ENCODE assay signal across 16 cellular contexts in genomic region chr2:17911491-17912260, GRCh38. TPM values are rescaled to one million over a fixed set of nuclear protein-coding genes. Genes with fewer than 3 reads are reported as not detected.
DNase-seq lines count a peak whose midpoint lies in the region; ATAC-seq and TF ChIP-seq lines count a peak whose summit lies in the region.
"Had no signal": no experiment of that assay in that cellular context is flagged by ENCODE, and none has a peak within 500 bp of the region (broad histone marks: within the 10 kb centered on the region; RNA-seq: fewer than 3 reads in every experiment).

No MANE protein-coding gene starts in this region.

- H2BK20ac ChIP-seq in IMR-90 (ENCODE audit: low read depth, low read length): no peak overlapping the region

- H3K36me3 ChIP-seq in BLaER1 treated with 17β-estradiol and CSF1 and Interleukin-3, amounts not matched to agents 10 nM and 100 nM: no peaks in the 10 kb centered on the region
- H3K36me3 ChIP-seq in IMR-90 (ENCODE audit: control insufficient read depth, insufficient read depth, low read length): no peaks in the 10 kb centered on the region
- H3K36me3 ChIP-seq in testis (ENCODE audit: low read depth, missing control alignments): no peaks in the 10 kb centered on the region
- H3K36me3 ChIP-seq: neutrophil, suprapubic skin had no signal

- H3K4me1 ChIP-seq in BLaER1 treated with 17β-estradiol and CSF1 and Interleukin-3, amounts not matched to agents 10 nM and 100 nM: peaks cover 16 to 62% (median 60%) of the 10 kb centered on the region in 10 experiments
- H3K4me1 ChIP-seq in IMR-90 (ENCODE audit: control insufficient read depth, insufficient read depth, low read length) (no peaks in the 10 kb centered on the region), testis (peaks cover 20% of the 10 kb centered on the region)
- H3K4me1 ChIP-seq: A549 had no signal

- H2AK5ac ChIP-seq in IMR-90 (ENCODE audit: low read depth, low read length): no peak overlapping the region

- no peaks in the 10 kb centered on the region; a peak in 1 of 4 replicates for H3K79me1 ChIP-seq in IMR-90 (ENCODE audit: low read depth in 1 of 2, low read length in 2 of 2)

- WGBS in IMR-90 (ENCODE audit: extremely low coverage in 2 of 2, insufficient read length in 1 of 2), 2 experiments: no CpG with 5 or more reads among the region's 5 CpGs
- WGBS in testis, 2 donors: 50 to 53% methylated on average over 5 of the region's 5 CpGs

- H2BK15ac ChIP-seq in IMR-90 (ENCODE audit: low read depth, low read length): no peak overlapping the region

- POLR2A ChIA-PET in IMR-90 (lab: Charles Lee; ENCODE audit: unreplicated experiment): no interaction called here

- H2AFZ ChIP-seq in IMR-90 (replicated peaks; ENCODE audit: low read length, poor library complexity): no peak overlapping the region

- H2BK5ac ChIP-seq in IMR-90 (ENCODE audit: low read depth, low read length, poor library complexity, severe bottlenecking): no peak overlapping the region

- H3K56ac ChIP-seq in IMR-90 (ENCODE audit: extremely low read depth, insufficient read depth, low read length): no peak overlapping the region

- DNase-seq in IMR-90 (no peak), testis (no peak), 8988T (no peak)
- no peak for DNase-seq in activated CD4-positive, alpha-beta T cell treated with anti-CD3 and anti-CD28 coated beads, Interleukin-2, amount 50 U/mL, for 1 hour
- DNase-seq: activated naive CD4-positive, alpha-beta T cell; body of pancreas; mammary epithelial cell; NCI-H1092 had no signal

- H3K18ac ChIP-seq in IMR-90 (ENCODE audit: low read depth, low read length): no peak overlapping the region

- peak overlapping the region; percentile 68 to 90 (median 78); a peak in 21 of 22 replicates for H3K4me2 ChIP-seq in BLaER1 treated with 17β-estradiol and CSF1 and Interleukin-3, amounts not matched to agents 10 nM and 100 nM
- no peak overlapping the region for H3K4me2 ChIP-seq in IMR-90 (ENCODE audit: low read depth, low read length)
- H3K4me2 ChIP-seq: A549 had no signal

- no peak for TF ChIP-seq CTCF in IMR-90 (conservative IDR thresholded peaks at IDR 0.05; ENCODE audit: low read depth, low read length)
- no peak for TF ChIP-seq CTCF in testis (IDR thresholded peaks at IDR 0.05)

- H3K9me3 ChIP-seq in BLaER1 treated with 17β-estradiol and CSF1 and Interleukin-3, amounts not matched to agents 10 nM and 100 nM (replicated peaks in 1 of 11): peaks cover 0 to 26% (median 12%) of the 10 kb centered on the region in 11 experiments; a peak in 10 of 22 replicates
- H3K9me3 ChIP-seq in IMR-90 (ENCODE audit: control insufficient read depth, insufficient read depth, low read length): no peaks in the 10 kb centered on the region
- H3K9me3 ChIP-seq in testis: no peaks in the 10 kb centered on the region
- H3K9me3 ChIP-seq: A549, body of pancreas, neutrophil, suprapubic skin had no signal

- H3K4me3 ChIP-seq in BLaER1 treated with 17β-estradiol and CSF1 and Interleukin-3, amounts not matched to agents 10 nM and 100 nM: peak overlapping the region in 2 of 10 experiments; percentile 10 to 35; a peak in 3 of 20 replicates
- H3K4me3 ChIP-seq in IMR-90 (ENCODE audit: insufficient read depth, low read depth, low read length) (no peak overlapping the region), testis (no peak overlapping the region)
- H3K4me3 ChIP-seq: A549, body of pancreas, suprapubic skin had no signal

- H4K8ac ChIP-seq in IMR-90 (ENCODE audit: low read depth in 2 of 2, low read length in 2 of 2): no peak overlapping the region

- H4K91ac ChIP-seq in IMR-90 (ENCODE audit: insufficient read depth, low read depth, low read length): no peak overlapping the region

- H4K5ac ChIP-seq in IMR-90 (ENCODE audit: low read depth, low read length): no peak overlapping the region

- CTCF ChIA-PET in IMR-90 (lab: Yijun Ruan, JAX): interaction anchor here (1.2 kb wide), 1 partner anchor 206 kb away, joined by 3 read pairs; no protein-coding TSS in a partner anchor

- in situ Hi-C loops in IMR-90 (cut with MboI; ENCODE audit: low sequenced_read_pairs): no loop called here

- H3K23ac ChIP-seq in IMR-90 (ENCODE audit: low read depth, low read length): no peak overlapping the region

- dilution Hi-C loops in IMR-90 (cut with HindIII; ENCODE audit: low sequenced_read_pairs, unreplicated experiment): no loop called here

- intact Hi-C loops in IMR-90 (cut with micrococcal nuclease) (no loop called here), testis (cut with DNase I; ENCODE audit: low total_unique reads) (no loop called here)

- no peaks in the 10 kb centered on the region for H3K27me3 ChIP-seq in BLaER1 treated with 17β-estradiol and CSF1 and Interleukin-3, amounts not matched to agents 10 nM and 100 nM
- H3K27me3 ChIP-seq in IMR-90 (ENCODE audit: control insufficient read depth, insufficient read depth, low read length) (no peaks in the 10 kb centered on the region; the same call in 1 of the 2 replicates), testis (no peaks in the 10 kb centered on the region)
- H3K27me3 ChIP-seq: body of pancreas, neutrophil, suprapubic skin had no signal

- no peak overlapping the region for H2AK9ac ChIP-seq in IMR-90 (replicated peaks; ENCODE audit: low read depth, low read length, poor library complexity)

- ATAC-seq in GM19463 (IDR thresholded peaks at IDR 0.05; ENCODE audit: unreplicated experiment) (peak; percentile 21), HG02973 (IDR thresholded peaks at IDR 0.05; ENCODE audit: unreplicated experiment) (peak; percentile 10), IMR-90 (ENCODE audit: low read depth) (no peak), GM21786 (IDR thresholded peaks at IDR 0.05; ENCODE audit: unreplicated experiment) (no peak)
- ATAC-seq: A549, body of pancreas had no signal

- peak overlapping the region in 6 of 11 experiments; percentile 9 to 70 (median 53); a peak in 10 of 22 replicates for H3K27ac ChIP-seq in BLaER1 treated with 17β-estradiol and CSF1 and Interleukin-3, amounts not matched to agents 10 nM and 100 nM
- H3K27ac ChIP-seq in IMR-90 (ENCODE audit: insufficient read depth, low read length): no peak overlapping the region
- H3K27ac ChIP-seq in testis: no peak overlapping the region
- H3K27ac ChIP-seq: A549, body of pancreas, neutrophil, suprapubic skin had no signal

- no peak for TF ChIP-seq RAD21 in IMR-90 (IDR thresholded peaks at IDR 0.05; ENCODE audit: low read length)

- no peaks in the 10 kb centered on the region for H3K9me1 ChIP-seq in IMR-90 (ENCODE audit: insufficient read depth, low read length)

- no peak overlapping the region for H3K4ac ChIP-seq in IMR-90 (ENCODE audit: low read depth, low read length)

- TF ChIP-seq POLR2A in IMR-90 (IDR thresholded peaks at IDR 0.05; ENCODE audit: low read depth, low read length): no peak
- no peak for TF ChIP-seq POLR2A in testis (IDR thresholded peaks at IDR 0.05)

- peaks cover 0 to 6% (median 0%) of the 10 kb centered on the region in 11 experiments; a peak in 1 of 22 replicates for H4K20me1 ChIP-seq in BLaER1 treated with 17β-estradiol and CSF1 and Interleukin-3, amounts not matched to agents 10 nM and 100 nM
- H4K20me1 ChIP-seq in IMR-90 (ENCODE audit: insufficient read depth, low read length): no peaks in the 10 kb centered on the region

- H3K14ac ChIP-seq in IMR-90 (replicated peaks; ENCODE audit: low read depth, low read length): no peak overlapping the region

- no TSS peak for BruUV-seq in IMR-90 (replicated peaks; lab: Mats Ljungman, UMichigan)

- peak overlapping the region in 5 of 11 experiments; percentile 12 to 63 (median 58); a peak in 5 of 22 replicates for H3K9ac ChIP-seq in BLaER1 treated with 17β-estradiol and CSF1 and Interleukin-3, amounts not matched to agents 10 nM and 100 nM
- no peak overlapping the region for H3K9ac ChIP-seq in IMR-90 (ENCODE audit: low read depth, low read length)

- no peak overlapping the region for H2BK120ac ChIP-seq in IMR-90 (ENCODE audit: low read depth, low read length)

TF ChIP-seq in IMR-90, 13 proteins besides CTCF, POLR2A, EP300 and RAD21:
- no peak for TF ChIP-seq MAZ (IDR thresholded peaks at IDR 0.05; ENCODE audit: borderline replicate concordance, low read depth, low read length)
- peak; percentile 54; the same call in 1 of the 2 replicates for TF ChIP-seq CEBPB (IDR thresholded peaks at IDR 0.05; ENCODE audit: low read depth, low read length)

RNA-seq across cellular contexts. Expression of gene KCNS3, which starts 33.2 kb away (rescaled TPM):
- total RNA-seq in IMR-90 (2012; rRNA removed) (4.3 and 5.3 TPM in 2 replicates), testis (10 to 100 TPM; 17.4 to 86.9 TPM)
- polyA plus RNA-seq in IMR-90 (2012; rRNA removed) (2.0 and 2.9 TPM in 2 replicates), testis (ENCODE audit: insufficient read depth, low read depth, low replicate concordance) (12.1 TPM)
- 0.83 and 0.95 TPM in 2 replicates for polyA plus RNA-seq in IMR-90 (2012; cell fraction: cytosol; rRNA removed)
- 1.4 and 2.4 TPM in 2 replicates for polyA plus RNA-seq in IMR-90 (2012; cell fraction: nucleus; rRNA removed; ENCODE audit: low replicate concordance)
- total RNA-seq: activated CD8-positive, alpha-beta memory T cell treated with anti-CD3 and anti-CD28 coated beads for 36 hours had no signal

Comparison
In these comparisons a context has a peak if more than half of its experiments do, and no peak if none do; other contexts are left out.
1. H3K27ac ChIP-seq: peak in BLaER1 treated with 17β-estradiol and CSF1 and Interleukin-3, amounts not matched to agents 10 nM and 100 nM (6 of 11); none in IMR-90 (single experiment) and testis (0 of 2).
2. ATAC-seq: peak in GM19463 (single experiment) and HG02973 (single experiment); none in IMR-90 (single experiment) and GM21786 (single experiment).